Comparison of ENCODE assay signal across 1 cellular context in genomic region chr6:4931530-4932505, GRCh38.
TF ChIP-seq lines count a peak whose summit lies in the region.

No MANE protein-coding gene starts in this region.

TF ChIP-seq in WTC11, 78 proteins besides CTCF, POLR2A, EP300 and RAD21 (continued from another document):
- TF ChIP-seq AFF4 (CRISPR knock-in tag; IDR thresholded peaks at IDR 0.05; ENCODE audit: borderline replicate concordance) (no peak), HMGXB4 (CRISPR knock-in tag; IDR thresholded peaks at IDR 0.05) (no peak), MLX (CRISPR knock-in tag; IDR thresholded peaks at IDR 0.05) (no peak), NR3C1 (CRISPR knock-in tag; conservative IDR thresholded peaks at IDR 0.05; ENCODE audit: low read depth) (no peak), ESRRA (CRISPR knock-in tag; IDR thresholded peaks at IDR 0.05; ENCODE audit: borderline replicate concordance) (no peak)
